In genomic region chr2:234409590-234409989, GRCh38 we compare ENCODE assay signal across 2 cellular contexts.
TF ChIP-seq lines count a peak whose summit lies in the region.

No MANE protein-coding gene starts in this region.

TF ChIP-seq in HepG2, 621 proteins besides CTCF, POLR2A, EP300 and RAD21 (continued from another document):
- no peak for TF ChIP-seq ZBTB37 (CRISPR knock-in tag; IDR thresholded peaks at IDR 0.05)
- no peak for TF ChIP-seq FOXK1 (CRISPR knock-in tag; IDR thresholded peaks at IDR 0.05; ENCODE audit: borderline replicate concordance, low read depth)
- TF ChIP-seq ZNF484 (CRISPR knock-in tag; IDR thresholded peaks at IDR 0.05; ENCODE audit: borderline replicate concordance, low read depth): no peak
- TF ChIP-seq HNF4A (CRISPR knock-in tag; IDR thresholded peaks at IDR 0.05): 0 out of 2 replicates have a peak, but pooled peaks have one; percentile 39
- no peak for TF ChIP-seq ZNF850 (CRISPR knock-in tag; conservative IDR thresholded peaks at IDR 0.05)
- TF ChIP-seq CENPT (CRISPR knock-in tag; IDR thresholded peaks at IDR 0.05; ENCODE audit: low read depth): no peak
- TF ChIP-seq PPARG (CRISPR knock-in tag; conservative IDR thresholded peaks at IDR 0.05): no peak
- no peak for TF ChIP-seq ZNF672 (CRISPR knock-in tag; IDR thresholded peaks at IDR 0.05)
- no peak for TF ChIP-seq CAMTA2 (CRISPR knock-in tag; IDR thresholded peaks at IDR 0.05; ENCODE audit: borderline replicate concordance)
- no peak for TF ChIP-seq ZNF180 (CRISPR knock-in tag; IDR thresholded peaks at IDR 0.05; ENCODE audit: borderline replicate concordance, low read depth)
- no peak for TF ChIP-seq ZHX1 (CRISPR knock-in tag; IDR thresholded peaks at IDR 0.05; ENCODE audit: low read depth)
- TF ChIP-seq ZNF251 (CRISPR knock-in tag; IDR thresholded peaks at IDR 0.05): no peak
- TF ChIP-seq HES4 (CRISPR knock-in tag; IDR thresholded peaks at IDR 0.05; ENCODE audit: borderline replicate concordance): no peak
- TF ChIP-seq ZNF720 (CRISPR knock-in tag; IDR thresholded peaks at IDR 0.05): no peak
- TF ChIP-seq AKAP8 (CRISPR knock-in tag; IDR thresholded peaks at IDR 0.05): no peak
- no peak for TF ChIP-seq PBX2 (CRISPR knock-in tag; IDR thresholded peaks at IDR 0.05)
- no peak for TF ChIP-seq ARID2 (CRISPR knock-in tag; IDR thresholded peaks at IDR 0.05; ENCODE audit: borderline replicate concordance)
- TF ChIP-seq SMAD3 (CRISPR knock-in tag; IDR thresholded peaks at IDR 0.05): no peak
- no peak for TF ChIP-seq POGZ (CRISPR knock-in tag; IDR thresholded peaks at IDR 0.05)
- no peak for TF ChIP-seq EZH2 (conservative IDR thresholded peaks at IDR 0.05; ENCODE audit: low read depth, low read length)

TF ChIP-seq in SK-N-SH treated with all-trans-retinoic acid at 6 μM for 48 hours, 23 proteins besides CTCF, POLR2A, EP300 and RAD21 (continued from another document):
- TF ChIP-seq CREB5 (CRISPR knock-in tag; IDR thresholded peaks at IDR 0.05; ENCODE audit: low read depth) (no peak), ISL1 (CRISPR knock-in tag; IDR thresholded peaks at IDR 0.05) (no peak), OSR1 (CRISPR knock-in tag; IDR thresholded peaks at IDR 0.05) (no peak), TOX (CRISPR knock-in tag; IDR thresholded peaks at IDR 0.05; ENCODE audit: borderline replicate concordance) (no peak), CSRNP3 (CRISPR knock-in tag; IDR thresholded peaks at IDR 0.05) (no peak), RARB (CRISPR knock-in tag; IDR thresholded peaks at IDR 0.05) (no peak), ZNF565 (CRISPR knock-in tag; conservative IDR thresholded peaks at IDR 0.05; ENCODE audit: low read depth) (no peak), POU6F1 (CRISPR knock-in tag; IDR thresholded peaks at IDR 0.05; ENCODE audit: borderline replicate concordance, low read depth) (no peak), GLIS3 (CRISPR knock-in tag; IDR thresholded peaks at IDR 0.05) (no peak), ZNF8 (CRISPR knock-in tag; IDR thresholded peaks at IDR 0.05) (no peak), ZFP3 (CRISPR knock-in tag; IDR thresholded peaks at IDR 0.05) (no peak), CSDC2 (CRISPR knock-in tag; IDR thresholded peaks at IDR 0.05) (no peak), ESRRG (CRISPR knock-in tag; IDR thresholded peaks at IDR 0.05) (no peak), ARNTL (CRISPR knock-in tag; IDR thresholded peaks at IDR 0.05; ENCODE audit: borderline replicate concordance, low read depth) (no peak)
